ENCODE assay signal across 16 cellular contexts in the genomic region with DNA sequence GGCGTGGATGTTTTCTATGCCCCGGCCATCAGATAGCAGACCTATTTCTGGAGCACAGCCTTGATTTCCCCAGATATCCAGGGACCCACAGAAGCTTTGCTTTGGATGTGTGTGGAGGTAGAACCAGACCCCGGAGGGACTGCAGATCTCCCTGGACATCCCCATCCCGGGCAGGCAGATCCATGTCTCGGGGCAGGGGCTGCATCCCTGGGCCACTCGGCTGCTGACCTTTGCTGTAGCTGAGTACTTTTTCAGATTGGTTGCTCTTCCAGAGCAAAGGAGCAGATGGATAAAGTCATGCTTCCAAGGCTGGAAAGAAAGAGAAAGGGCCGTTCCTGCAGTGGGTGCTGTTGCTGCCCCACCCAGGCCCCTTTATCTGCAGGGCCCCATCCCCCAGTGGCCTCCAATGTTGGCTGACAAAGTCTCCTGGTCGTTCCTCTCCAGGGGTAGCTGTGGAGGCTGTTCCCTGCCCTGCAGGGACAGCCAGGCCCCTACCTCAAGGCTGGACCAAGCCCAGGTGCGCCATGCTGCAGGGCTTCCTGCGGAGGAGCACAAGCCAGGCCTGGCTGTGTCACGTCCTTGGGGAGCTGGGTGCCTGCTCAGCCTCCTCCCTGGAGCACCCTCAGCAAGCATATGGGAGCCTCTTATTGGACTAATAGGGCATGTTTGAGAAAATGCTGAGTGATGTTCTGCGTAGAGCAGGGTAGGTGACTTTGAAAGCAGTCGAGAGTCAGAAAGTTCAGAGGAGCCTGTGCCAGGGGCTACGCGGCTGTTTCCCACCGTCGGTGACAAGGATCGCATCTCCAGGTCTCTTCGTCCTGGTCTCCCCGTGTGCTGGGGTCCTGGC.
DNase-seq lines count a peak whose midpoint lies in the region; FAIRE-seq and TF ChIP-seq lines count a peak whose summit lies in the region.
"Had no signal": no experiment of that assay in that cellular context is flagged by ENCODE, and none has a peak within 500 bp of the region (broad histone marks: within the 10 kb centered on the region; RNA-seq: fewer than 3 reads in every experiment).

No MANE protein-coding gene starts in this region.

- no peak for TF ChIP-seq EP300 in H1 (IDR thresholded peaks at IDR 0.05; ENCODE audit: borderline replicate concordance in 1 of 2, low read depth in 2 of 2, low read length in 2 of 2)

- intact Hi-C loops in CD14-positive monocyte (cut with micrococcal nuclease): no loop called here

- no peaks in the 10 kb centered on the region for H3K79me2 ChIP-seq in H1 (ENCODE audit: control insufficient read depth in 1 of 2, insufficient read depth in 2 of 2, low read length in 2 of 2)

- no peak for TF ChIP-seq POLR2A in H1 (IDR thresholded peaks at IDR 0.05; ENCODE audit: control extremely low read depth in 1 of 2, low read depth in 2 of 2, low read length in 2 of 2)

- DNase-seq in activated CD8-positive, alpha-beta memory T cell treated with anti-CD3 and anti-CD28 coated beads for 24 hours: peak; percentile 15
- DNase-seq in activated CD8-positive, alpha-beta memory T cell treated with anti-CD3 and anti-CD28 coated beads, Interleukin-2, amount 50 U/mL, for 4 hours: no peak
- no peak for DNase-seq in H1 (ENCODE audit: low read depth in 1 of 2, low spot score in 2 of 2)
- DNase-seq in neuronal stem cell (ENCODE audit: low spot score): no peak
- DNase-seq in CD14-positive monocyte (ENCODE audit: low spot score): no peak
- DNase-seq in DMS114 treated with DMSO at 0.1 percent for 48 hours (lab: John Stamatoyannopoulos, UW; ENCODE audit: unreplicated experiment): no peak
- DNase-seq in NCI-H2196 (lab: John Stamatoyannopoulos, UW; ENCODE audit: unreplicated experiment): no peak
- DNase-seq: AML-193; CD4-positive, alpha-beta memory T cell; DND-41; EL had no signal

- no peak for TF ChIP-seq RAD21 in H1 (IDR thresholded peaks at IDR 0.05 in 1 of 2, conservative IDR thresholded peaks at IDR 0.05 in 1 of 2; ENCODE audit: low read depth in 2 of 2, low read length in 2 of 2)

- H4K8ac ChIP-seq in H1 (ENCODE audit: extremely low read depth, insufficient read depth, low read length): peak overlapping the region; percentile 22; the same call in 1 of the 2 replicates
- no peak overlapping the region for H4K8ac ChIP-seq in neuronal stem cell (ENCODE audit: low read depth, low read length)

- H4K91ac ChIP-seq in H1 (replicated peaks; ENCODE audit: insufficient read length, low read length) (no peak overlapping the region), neuronal stem cell (ENCODE audit: low read depth, low read length, poor library complexity) (no peak overlapping the region)

- no peak overlapping the region for H3K23ac ChIP-seq in H1 (ENCODE audit: insufficient read length)
- H3K23ac ChIP-seq in neuronal stem cell (ENCODE audit: low read depth, low read length, poor library complexity): no peak overlapping the region

- H3K27me3 ChIP-seq in H1 (replicated peaks in 1 of 4; ENCODE audit: control insufficient read depth in 3 of 4, extremely low read depth in 1 of 4, insufficient read depth in 3 of 4, low read length in 3 of 4) (no peaks in the 10 kb centered on the region; a peak in 1 of 7 replicates), neuronal stem cell (ENCODE audit: control insufficient read depth in 3 of 3, insufficient read depth in 3 of 3, low read depth in 1 of 3, low read length in 3 of 3) (no peaks in the 10 kb centered on the region)

- H3K9ac ChIP-seq in H1 (replicated peaks in 1 of 4; ENCODE audit: extremely low read depth in 1 of 4, low read depth in 3 of 4, low read length in 3 of 4): no peak overlapping the region
- no peak overlapping the region for H3K9ac ChIP-seq in neuronal stem cell (ENCODE audit: low read depth, low read length, poor library complexity)

- no peak overlapping the region for H2AFZ ChIP-seq in H1 (ENCODE audit: low read length)
- no peak overlapping the region for H2AFZ ChIP-seq in neuronal stem cell (ENCODE audit: low read length)

- H3K9me3 ChIP-seq in H1 (ENCODE audit: insufficient read depth in 2 of 2, low read depth in 1 of 2, low read length in 1 of 2) (peaks cover 0 to 4% of the 10 kb centered on the region in 2 experiments; a peak in 1 of 4 replicates), neuronal stem cell (replicated peaks in 1 of 2; ENCODE audit: control insufficient read depth in 2 of 2, insufficient read depth in 1 of 2, low read depth in 1 of 2, low read length in 2 of 2) (no peaks in the 10 kb centered on the region)
- H3K9me3 ChIP-seq: A549, HAP-1 had no signal

- no peak overlapping the region for H4K5ac ChIP-seq in H1 (ENCODE audit: insufficient read length, low read depth, low read length)

- H4K20me1 ChIP-seq in H1 (replicated peaks in 1 of 2; ENCODE audit: control insufficient read depth in 1 of 2, insufficient read depth in 2 of 2, low read length in 2 of 2): peaks cover 0 to 2% of the 10 kb centered on the region in 2 experiments

- no peak overlapping the region for H3K4me3 Mint-ChIP-seq in CD14-positive monocyte
- H3K4me3 Mint-ChIP-seq: CD4-positive, alpha-beta memory T cell had no signal

- H3K4me1 Mint-ChIP-seq in CD14-positive monocyte: no peaks in the 10 kb centered on the region

- H3K18ac ChIP-seq in H1 (ENCODE audit: extremely low read depth, low read length): no peak overlapping the region
- peak overlapping the region; percentile 48 for H3K18ac ChIP-seq in neuronal stem cell (ENCODE audit: low read length)

- H3K4me2 ChIP-seq in H1 (ENCODE audit: insufficient read depth in 1 of 2, low read depth in 2 of 2, low read length in 2 of 2) (no peak overlapping the region), neuronal stem cell (ENCODE audit: insufficient read depth, low read length, poor library complexity, severe bottlenecking) (no peak overlapping the region)
- H3K4me2 ChIP-seq: A549 had no signal

- H2BK12ac ChIP-seq in H1 (ENCODE audit: low read depth, low read length) (no peak overlapping the region), neuronal stem cell (ENCODE audit: low read length) (peak overlapping the region; percentile 41)

- H2AK5ac ChIP-seq in H1 (ENCODE audit: low read depth, low read length) (no peak overlapping the region), neuronal stem cell (ENCODE audit: low read depth, low read length) (no peak overlapping the region)

- H3K4me1 ChIP-seq in H1 (replicated peaks in 1 of 4; ENCODE audit: control insufficient read depth in 3 of 4, insufficient read depth in 4 of 4, low read length in 3 of 4) (no peaks in the 10 kb centered on the region), neuronal stem cell (ENCODE audit: control insufficient read depth in 2 of 2, insufficient read depth in 1 of 2, low read depth in 1 of 2, low read length in 2 of 2) (no peaks in the 10 kb centered on the region)
- H3K4me1 ChIP-seq: A549, HAP-1 had no signal

- H2BK5ac ChIP-seq in H1 (ENCODE audit: low read depth, low read length) (no peak overlapping the region), neuronal stem cell (ENCODE audit: low read length) (no peak overlapping the region)

- CTCF ChIA-PET in H1 (lab: Charles Lee; ENCODE audit: partially characterized antibody): interaction anchor here (0.8 to 1.4 kb wide), 2 partner anchors 21 to 31 kb away, joined by 3 read pairs; no protein-coding TSS in a partner anchor

- FAIRE-seq in H1 (lab: Jason Lieb, UNC): no peak
- FAIRE-seq: A549, GM12878 had no signal

- no peaks in the 10 kb centered on the region for H3K79me1 ChIP-seq in H1 (ENCODE audit: low read depth, low read length)
- no peaks in the 10 kb centered on the region for H3K79me1 ChIP-seq in neuronal stem cell (ENCODE audit: low read depth, low read length)

- H2BK20ac ChIP-seq in H1 (ENCODE audit: low read length): no peak overlapping the region

- H2BK120ac ChIP-seq in H1 (replicated peaks; ENCODE audit: low read depth, low read length) (no peak overlapping the region), neuronal stem cell (ENCODE audit: low read depth, low read length) (no peak overlapping the region)

- H3K23me2 ChIP-seq in H1 (ENCODE audit: low read depth, low read length): no peaks in the 10 kb centered on the region; the same call in 1 of the 2 replicates

- H3K4me3 ChIP-seq in H1 (ENCODE audit: extremely low read depth in 1 of 4, insufficient read depth in 2 of 4, low read depth in 3 of 4, low read length in 4 of 4): no peak overlapping the region
- H3K4me3 ChIP-seq in neuronal stem cell (ENCODE audit: low read length in 2 of 2): no peak overlapping the region
- H3K4me3 ChIP-seq: A549, GM12878, HAP-1 had no signal

- TF ChIP-seq CTCF in H1 (IDR thresholded peaks at IDR 0.05; ENCODE audit: control extremely low read depth in 1 of 3, insufficient read depth in 1 of 3, low read depth in 1 of 3, low read length in 3 of 3) (no peak), CD14-positive monocyte (IDR thresholded peaks at IDR 0.05) (no peak)

- H3K27ac Mint-ChIP-seq in CD14-positive monocyte: no peak overlapping the region

- no peak overlapping the region for H3K27ac ChIP-seq in H1 (ENCODE audit: low read depth, low read length)
- no peak overlapping the region for H3K27ac ChIP-seq in neuronal stem cell (replicated peaks; ENCODE audit: low read length)
- H3K27ac ChIP-seq: 22Rv1, A549, C4-2B had no signal

- POLR2A ChIA-PET in H1 (lab: Charles Lee; ENCODE audit: partially characterized antibody): interaction anchor here (0.6 kb wide), 1 partner anchor 29 kb away, joined by 3 read pairs; no protein-coding TSS in a partner anchor

- WGBS in H1 (ENCODE audit: extremely low coverage in 1 of 2, insufficient coverage in 1 of 2, insufficient read length in 1 of 2, insufficient replicate concordance in 2 of 2, low coverage in 1 of 2, low lambda C conversion rate in 2 of 2, missing lambda C conversion rate in 1 of 2), 2 experiments: 87% methylated on average over 20 of the region's 20 CpGs; no CpG with 5 or more reads in 1 of the 2 experiments
- no CpG with 5 or more reads among the region's 20 CpGs for WGBS in neuronal stem cell (ENCODE audit: extremely low coverage in 2 of 2, insufficient read length in 2 of 2, insufficient replicate concordance in 1 of 2), 2 donors

- no peaks in the 10 kb centered on the region for H3K27me3 Mint-ChIP-seq in CD14-positive monocyte (ENCODE audit: low read depth in 3 of 3)

- H2BK15ac ChIP-seq in H1 (ENCODE audit: low read length) (no peak overlapping the region), neuronal stem cell (ENCODE audit: low read length) (no peak overlapping the region)

- H3K36me3 ChIP-seq in H1 (ENCODE audit: control insufficient read depth in 2 of 4, insufficient read depth in 4 of 4, low read length in 3 of 4): no peaks in the 10 kb centered on the region
- no peaks in the 10 kb centered on the region for H3K36me3 ChIP-seq in neuronal stem cell (replicated peaks in 1 of 2; ENCODE audit: control insufficient read depth in 2 of 2, insufficient read depth in 2 of 2, low read length in 2 of 2)
- H3K36me3 ChIP-seq: HAP-1 had no signal

- H3K9me3 Mint-ChIP-seq in CD14-positive monocyte: peaks cover 0 to 4% (median 0%) of the 10 kb centered on the region in 7 donors
- H3K9me3 Mint-ChIP-seq: CD4-positive, alpha-beta memory T cell had no signal

- H3K4ac ChIP-seq in H1 (replicated peaks; ENCODE audit: insufficient read length, low read depth, low read length) (no peak overlapping the region), neuronal stem cell (ENCODE audit: low read length) (no peak overlapping the region)

- no peak overlapping the region for H3K14ac ChIP-seq in H1 (ENCODE audit: insufficient read length)
- no peak overlapping the region for H3K14ac ChIP-seq in neuronal stem cell (ENCODE audit: low read length)

- no peak overlapping the region for H3K56ac ChIP-seq in H1 (replicated peaks; ENCODE audit: insufficient read length, low read depth, low read length)

- H3K36me3 Mint-ChIP-seq in CD14-positive monocyte: no peaks in the 10 kb centered on the region
- H3K36me3 Mint-ChIP-seq: CD4-positive, alpha-beta memory T cell had no signal
